8 cellular contexts compared by ENCODE assay signal in genomic region chr1:24488159-24488558, GRCh38. TPM values are rescaled to one million over a fixed set of nuclear protein-coding genes. Genes with fewer than 3 reads are reported as not detected.
A peak's percentile ranks its signal among the peaks of the same experiment; 100 is the strongest.
DNase-seq lines count a peak whose midpoint lies in the region; ATAC-seq, FAIRE-seq and TF ChIP-seq lines count a peak whose summit lies in the region.
"Not testable (repeated sequence)": the region's sequence is repeated elsewhere in the genome, so short reads cannot be mapped to it uniquely, and the experiment has no call there.

No MANE protein-coding gene starts in this region.

- intact Hi-C loops in CD4-positive, alpha-beta T cell (cut with DNase I, micrococcal nuclease) = loop anchor here in 1 of 2 experiments (10.0 kb wide), 1 partner anchor 47 kb away; no protein-coding TSS in a partner anchor

- peak in 3 of 10 experiments; percentile 8 to 30 (median 16) for DNase-seq in CD4-positive, alpha-beta T cell
- DNase-seq in T-helper 17 cell = peak in 1 of 3 donors; percentile 32
- DNase-seq in activated CD4-positive, alpha-beta T cell treated with anti-CD3 and anti-CD28 coated beads, Interleukin-2, amount 50 U/mL, for 48 hours = peak; percentile 65 to 77
- peak; percentile 77 to 78 for DNase-seq in activated T-cell treated with anti-CD3 and anti-CD28 coated beads, Interleukin-2, amount 50 U/mL, for 48 hours
- DNase-seq in activated naive CD8-positive, alpha-beta T cell treated with anti-CD3 and anti-CD28 coated beads for 36 hours = peak; percentile 57
- DNase-seq in keratinocyte (ENCODE audit: low read depth, low spot score) = peak; percentile 17
- peak; percentile 36 to 53 for DNase-seq in stimulated activated CD4-positive, alpha-beta T cell treated with anti-CD3 and anti-CD28 coated beads, Interleukin-1b, Interleukin-23, amount 100 ng/mL, for 4 hours (ENCODE audit: low read depth in 2 of 2)
- DNase-seq in stimulated activated CD8-positive, alpha-beta memory T cell treated with anti-CD3 and anti-CD28 coated beads, Interleukin-4, amount 100 ng/mL, for 48 hours = peak; percentile 71

- peak overlapping the region; percentile 25 for H3K27ac ChIP-seq in CD4-positive, alpha-beta T cell (ENCODE audit: low read depth, low read length)
- peak overlapping the region; percentile 10 for H3K27ac ChIP-seq in keratinocyte (ENCODE audit: control insufficient read depth, insufficient read depth, low read length)

- not testable (repeated sequence) for H3K4me1 ChIP-seq in keratinocyte (ENCODE audit: control insufficient read depth, extremely low read depth, insufficient read depth, low read length)

- not testable (repeated sequence) for H3K4me3 Mint-ChIP-seq in CD4-positive, alpha-beta T cell; T-helper 17 cell
- H3K4me3 Mint-ChIP-seq in activated naive CD8-positive, alpha-beta T cell treated with anti-CD3 and anti-CD28 coated beads for 36 hours = peak overlapping the region; percentile 75

- CTCF ChIA-PET in CD4-positive, alpha-beta T cell (lab: Charles Lee) = interaction anchor here (1.0 to 1.4 kb wide), 2 partner anchors 73 to 99 kb away, joined by 3 to 4 read pairs; partner anchors contain the start of gene NIPAL3

- H3K36me3 ChIP-seq in keratinocyte (ENCODE audit: control insufficient read depth in 2 of 2, extremely low read depth in 1 of 2, insufficient read depth in 2 of 2, low read length in 2 of 2) = not testable (repeated sequence)

- H3K9ac ChIP-seq in keratinocyte (ENCODE audit: control insufficient read depth, extremely low read depth, insufficient read depth, low read length) = not testable (repeated sequence)

- TF ChIP-seq CTCF in CD4-positive, alpha-beta T cell (IDR thresholded peaks at IDR 0.05); keratinocyte (optimal IDR thresholded peaks at IDR 0.05 in 1 of 3, IDR thresholded peaks at IDR 0.05 in 1 of 3, conservative IDR thresholded peaks at IDR 0.05 in 1 of 3; ENCODE audit: extremely low read depth in 1 of 3, insufficient read depth in 2 of 3, low read length in 3 of 3): not testable (repeated sequence)

- H3K9me1 ChIP-seq in keratinocyte (ENCODE audit: control insufficient read depth, extremely low read depth, insufficient read depth, low read length) = not testable (repeated sequence)

- FAIRE-seq in keratinocyte (lab: Jason Lieb, UNC) = not testable (repeated sequence)

- peak; percentile 12 for ATAC-seq in CD4-positive, alpha-beta T cell (ENCODE audit: poor library complexity)
- peak; percentile 50 for ATAC-seq in T-helper 17 cell

- not testable (repeated sequence) for H4K20me1 ChIP-seq in keratinocyte (ENCODE audit: control insufficient read depth, extremely low read depth, insufficient read depth, low read length)

- H3K4me1 Mint-ChIP-seq in CD4-positive, alpha-beta T cell (ENCODE audit: low read depth) = peaks cover 71% of the 10 kb centered on the region
- H3K4me1 Mint-ChIP-seq in T-helper 17 cell = peaks cover 38% of the 10 kb centered on the region
- peaks cover 61% of the 10 kb centered on the region for H3K4me1 Mint-ChIP-seq in activated naive CD8-positive, alpha-beta T cell treated with anti-CD3 and anti-CD28 coated beads for 36 hours

- H3K79me2 ChIP-seq in keratinocyte (ENCODE audit: control insufficient read depth, insufficient read depth, low read length) = not testable (repeated sequence)

- not testable (repeated sequence) for H3K27me3 ChIP-seq in CD4-positive, alpha-beta T cell (ENCODE audit: control insufficient read depth, insufficient read depth, low read length); keratinocyte (ENCODE audit: control insufficient read depth, extremely low read depth, insufficient read depth, low read length)

- not testable (repeated sequence) for H3K4me3 ChIP-seq in keratinocyte (ENCODE audit: control insufficient read depth in 2 of 3, extremely low read depth in 1 of 3, insufficient read depth in 2 of 3, low read depth in 1 of 3, low read length in 3 of 3)

- POLR2A ChIA-PET in CD4-positive, alpha-beta T cell (lab: Charles Lee) = interaction anchor here (0.6 to 16.4 kb wide), 3 partner anchors 16 to 48 kb away, joined by 3 to 692 read pairs (median 3); partner anchors contain the start of gene RCAN3

- dilution Hi-C loops in keratinocyte (cut with MboI; ENCODE audit: extremely low pct_ligation_motif_present, low sequenced_read_pairs) = not testable (repeated sequence)

- peak overlapping the region; percentile 98 for H3K27ac Mint-ChIP-seq in CD4-positive, alpha-beta T cell
- peak overlapping the region; percentile 96 for H3K27ac Mint-ChIP-seq in T-helper 17 cell
- H3K27ac Mint-ChIP-seq in activated naive CD8-positive, alpha-beta T cell treated with anti-CD3 and anti-CD28 coated beads for 36 hours = peak overlapping the region; percentile 94

- H3K36me3 Mint-ChIP-seq in CD4-positive, alpha-beta T cell (ENCODE audit: low read depth); T-helper 17 cell (ENCODE audit: low read depth): not testable (repeated sequence)
- H3K36me3 Mint-ChIP-seq in activated naive CD8-positive, alpha-beta T cell treated with anti-CD3 and anti-CD28 coated beads for 36 hours = peaks cover 37% of the 10 kb centered on the region

- H3K27me3 Mint-ChIP-seq in CD4-positive, alpha-beta T cell; T-helper 17 cell; activated naive CD8-positive, alpha-beta T cell treated with anti-CD3 and anti-CD28 coated beads for 36 hours: not testable (repeated sequence)

- not testable (repeated sequence) for H3K9me3 ChIP-seq in CD4-positive, alpha-beta T cell (ENCODE audit: control insufficient read depth, low read length); T-helper 17 cell (ENCODE audit: control insufficient read depth, low read length, poor library complexity, severe bottlenecking); keratinocyte (ENCODE audit: control insufficient read depth, low read depth, low read length)

- H3K4me2 ChIP-seq in keratinocyte (ENCODE audit: control insufficient read depth, extremely low read depth, insufficient read depth, low read depth, low read length) = not testable (repeated sequence)

- H2AFZ ChIP-seq in keratinocyte (ENCODE audit: control insufficient read depth, low read length) = not testable (repeated sequence)

- not testable (repeated sequence) for H3K9me3 Mint-ChIP-seq in CD4-positive, alpha-beta T cell; activated naive CD8-positive, alpha-beta T cell treated with anti-CD3 and anti-CD28 coated beads for 36 hours

RNA-seq across cellular contexts. Expression of gene RCAN3, which starts 14.5 kb away (rescaled TPM):
- total RNA-seq in CD4-positive, alpha-beta T cell = 100 to 1,000 TPM; 185 to 191 TPM
- total RNA-seq in T-helper 17 cell = 100 to 1,000 TPM; 152 to 160 TPM
- 10 to 100 TPM; 67.2 to 67.7 TPM for total RNA-seq in activated naive CD8-positive, alpha-beta T cell treated with anti-CD3 and anti-CD28 coated beads for 36 hours
- 7.9 to 22.1 TPM (median 13.8 TPM) in 3 replicates for polyA plus RNA-seq in keratinocyte
- 13.6 TPM for polyA plus RNA-seq in keratinocyte (2011; ENCODE audit: low read depth)
- 15.7 and 17.4 TPM in 2 replicates for polyA plus RNA-seq in keratinocyte (2011; cell fraction: cytosol; rRNA removed)
- polyA plus RNA-seq in keratinocyte (2011; cell fraction: nucleus; rRNA removed) = 14.9 and 16.2 TPM in 2 replicates
- 6.5 and 12.7 TPM in 2 replicates for polyA plus RNA-seq in keratinocyte (2012; ENCODE audit: low replicate concordance)
- 14.0 to 16.4 TPM (median 16.3 TPM) in 3 replicates for polyA minus RNA-seq in keratinocyte
- 13.4 TPM for polyA minus RNA-seq in keratinocyte (2011; cell fraction: cytosol; rRNA and poly(A)+ RNA removed)
- 6.5 and 17.7 TPM in 2 replicates for polyA minus RNA-seq in keratinocyte (2011; cell fraction: nucleus; rRNA and poly(A)+ RNA removed)
